In the genomic region with DNA sequence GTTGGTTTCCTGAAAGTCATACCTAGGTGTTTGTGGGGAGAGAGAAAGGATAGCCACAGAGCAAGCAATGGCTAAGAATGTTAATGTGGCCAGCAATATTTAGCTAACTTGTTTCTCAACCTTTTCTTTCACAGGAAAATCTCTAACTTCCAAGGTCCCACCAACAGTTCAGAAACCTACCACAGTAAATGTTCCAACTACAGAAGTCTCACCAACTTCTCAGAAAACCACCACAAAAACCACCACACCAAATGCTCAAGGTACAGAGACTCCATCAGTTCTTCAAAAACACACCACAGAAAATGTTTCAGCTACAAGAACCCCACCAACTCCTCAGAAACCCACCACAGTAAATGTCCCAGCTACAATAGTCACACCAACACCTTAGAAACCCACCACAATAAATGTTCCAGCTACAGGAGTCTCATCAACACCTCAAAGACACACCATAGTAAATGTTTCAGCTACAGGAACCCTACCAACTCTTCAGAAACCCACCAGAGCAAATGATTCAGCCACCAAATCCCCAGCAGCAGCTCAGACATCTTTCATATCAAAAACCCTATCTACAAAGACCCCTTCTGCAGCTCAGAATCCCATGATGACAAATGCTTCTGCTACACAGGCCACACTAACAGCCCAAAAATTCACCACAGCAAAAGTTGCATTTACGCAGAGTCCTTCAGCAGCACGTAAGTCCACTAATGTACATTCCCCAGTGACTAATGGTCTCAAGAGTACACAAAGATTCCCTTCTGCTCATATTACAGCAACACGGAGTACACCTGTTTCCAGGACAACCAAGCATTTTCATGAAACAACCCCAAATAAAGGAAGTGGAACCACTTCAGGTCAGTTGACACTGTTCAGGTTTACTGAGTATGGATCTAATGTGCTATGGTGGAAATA, we compare ENCODE assay signal across 8 cellular contexts. TPM values are rescaled to one million over a fixed set of nuclear protein-coding genes. Genes with fewer than 3 reads are reported as not detected.
DNase-seq lines count a peak whose midpoint lies in the region; ATAC-seq and TF ChIP-seq lines count a peak whose summit lies in the region.

No MANE protein-coding gene starts in this region.

- H3K27ac ChIP-seq in KOPT-K1 (ENCODE audit: low read depth, low read length, poor library complexity, severe bottlenecking): peak overlapping the region; percentile 73
- H3K27ac ChIP-seq in uterus: no peak overlapping the region

- no peak overlapping the region for H3K4me3 ChIP-seq in uterus

- peaks cover 77% of the 10 kb centered on the region for H3K36me3 Mint-ChIP-seq in activated naive CD8-positive, alpha-beta T cell treated with anti-CD3 and anti-CD28 coated beads, Interleukin-2, amount 10 ng/mL, durations not matched to agents 7 days and 5 days

- H3K27me3 Mint-ChIP-seq in activated naive CD8-positive, alpha-beta T cell treated with anti-CD3 and anti-CD28 coated beads, Interleukin-2, amount 10 ng/mL, durations not matched to agents 7 days and 5 days: no peaks in the 10 kb centered on the region

- POLR2A ChIA-PET in activated naive CD8-positive, alpha-beta T cell treated with anti-CD3 and anti-CD28 coated beads, Interleukin-2, amount 10 ng/mL, durations not matched to agents 7 days and 5 days (lab: Charles Lee): interaction anchor here (0.8 to 5.5 kb wide), 15 partner anchors 9 to 487 kb away, joined by 3 to 145 read pairs (median 5); partner anchors contain the start of gene CD55
- POLR2A ChIA-PET in HEK293T (lab: Yijun Ruan, JAX): interaction anchor here (1.4 kb wide), 1 partner anchor 15 kb away, joined by 5 read pairs; the partner anchor contains the start of gene CD55

- CTCF ChIA-PET in HEK293T (lab: Yijun Ruan, JAX): no interaction called here

- intact Hi-C loops in uterus (cut with DNase I; ENCODE audit: low total_unique reads): no loop called here

- H3K4me1 Mint-ChIP-seq in activated naive CD8-positive, alpha-beta T cell treated with anti-CD3 and anti-CD28 coated beads, Interleukin-2, amount 10 ng/mL, durations not matched to agents 7 days and 5 days: peaks cover 52% of the 10 kb centered on the region

- no peaks in the 10 kb centered on the region for H3K27me3 ChIP-seq in uterus

- ATAC-seq in GM18498 (IDR thresholded peaks at IDR 0.05; ENCODE audit: unreplicated experiment): peak; percentile 62
- peak; percentile 61 for ATAC-seq in GM21576 (IDR thresholded peaks at IDR 0.05; ENCODE audit: unreplicated experiment)
- ATAC-seq in activated naive CD8-positive, alpha-beta T cell treated with anti-CD3 and anti-CD28 coated beads, Interleukin-2, amount 10 ng/mL, durations not matched to agents 7 days and 5 days (ENCODE audit: low read depth): peak; percentile 79

- peaks cover 27% of the 10 kb centered on the region for H3K9me3 Mint-ChIP-seq in activated naive CD8-positive, alpha-beta T cell treated with anti-CD3 and anti-CD28 coated beads, Interleukin-2, amount 10 ng/mL, durations not matched to agents 7 days and 5 days

- TF ChIP-seq CTCF in uterus (IDR thresholded peaks at IDR 0.05): no peak

- H3K36me3 ChIP-seq in KOPT-K1 (ENCODE audit: insufficient read depth, low read length): peaks cover 9% of the 10 kb centered on the region; the same call in 1 of the 2 replicates
- no peaks in the 10 kb centered on the region for H3K36me3 ChIP-seq in uterus

- TF ChIP-seq POLR2A in uterus (IDR thresholded peaks at IDR 0.05): no peak

- peak overlapping the region; percentile 43 for H3K4me3 Mint-ChIP-seq in activated naive CD8-positive, alpha-beta T cell treated with anti-CD3 and anti-CD28 coated beads, Interleukin-2, amount 10 ng/mL, durations not matched to agents 7 days and 5 days

- no peaks in the 10 kb centered on the region for H3K4me1 ChIP-seq in uterus

- H3K9me3 ChIP-seq in KOPT-K1 (ENCODE audit: insufficient read depth, low read length, poor library complexity, severe bottlenecking) (peaks cover 32% of the 10 kb centered on the region), uterus (peaks cover 0 to 7% of the 10 kb centered on the region in 2 donors)

- DNase-seq in activated naive CD8-positive, alpha-beta T cell treated with anti-CD3 and anti-CD28 coated beads, Interleukin-2, amount 10 ng/mL, durations not matched to agents 7 days and 5 days: peak; percentile 40
- peak; percentile 81 for DNase-seq in renal cortical epithelial cell (ENCODE audit: low read depth)
- DNase-seq in uterus: no peak
- no peak for DNase-seq in HEK293T (ENCODE audit: extremely low spot score)
- DNase-seq in DMS114 treated with DMSO at 0.1 percent for 48 hours (lab: John Stamatoyannopoulos, UW; ENCODE audit: unreplicated experiment): no peak

- H3K27ac Mint-ChIP-seq in activated naive CD8-positive, alpha-beta T cell treated with anti-CD3 and anti-CD28 coated beads, Interleukin-2, amount 10 ng/mL, durations not matched to agents 7 days and 5 days: peak overlapping the region; percentile 93

TF ChIP-seq in HEK293T, 16 proteins besides CTCF, POLR2A, EP300 and RAD21:
- TF ChIP-seq NFRKB (IDR thresholded peaks at IDR 0.05) (no peak), PKNOX1 (IDR thresholded peaks at IDR 0.05) (no peak), BHLHE40 (IDR thresholded peaks at IDR 0.05; ENCODE audit: borderline replicate concordance) (no peak), FOXM1 (IDR thresholded peaks at IDR 0.05; ENCODE audit: borderline replicate concordance) (no peak), TARDBP (IDR thresholded peaks at IDR 0.05) (no peak), SP1 (IDR thresholded peaks at IDR 0.05) (no peak), HDGF (IDR thresholded peaks at IDR 0.05; ENCODE audit: borderline replicate concordance) (no peak), L3MBTL2 (conservative IDR thresholded peaks at IDR 0.05) (no peak), SUZ12 (IDR thresholded peaks at IDR 0.05) (no peak)

RNA-seq across cellular contexts. Expression of gene CD55, which starts 15.3 kb away (rescaled TPM):
- 10 to 100 TPM; 69.3 to 80.6 TPM for total RNA-seq in activated naive CD8-positive, alpha-beta T cell treated with anti-CD3 and anti-CD28 coated beads, Interleukin-2, amount 10 ng/mL, durations not matched to agents 7 days and 5 days
- 16.6 and 21.0 TPM in 2 replicates for total RNA-seq in renal cortical epithelial cell
- 100 to 1,000 TPM in 1 of 4 donors, 10 to 100 TPM in 3; 27.2 to 224 (median 59.5) TPM for total RNA-seq in uterus

Comparison
In these comparisons a context has a peak if more than half of its experiments do, and no peak if none do; other contexts are left out.
1. DNase-seq: peak in activated naive CD8-positive, alpha-beta T cell treated with anti-CD3 and anti-CD28 coated beads, Interleukin-2, amount 10 ng/mL, durations not matched to agents 7 days and 5 days (single experiment) and renal cortical epithelial cell (single experiment); none in uterus (0 of 2), HEK293T (single experiment) and DMS114 treated with DMSO at 0.1 percent for 48 hours (single experiment).
2. Peak in every context shown above with its lines, with median percentiles within 50 percentile points of each other: ATAC-seq.